1 cellular context compared by ENCODE assay signal in the genomic region with DNA sequence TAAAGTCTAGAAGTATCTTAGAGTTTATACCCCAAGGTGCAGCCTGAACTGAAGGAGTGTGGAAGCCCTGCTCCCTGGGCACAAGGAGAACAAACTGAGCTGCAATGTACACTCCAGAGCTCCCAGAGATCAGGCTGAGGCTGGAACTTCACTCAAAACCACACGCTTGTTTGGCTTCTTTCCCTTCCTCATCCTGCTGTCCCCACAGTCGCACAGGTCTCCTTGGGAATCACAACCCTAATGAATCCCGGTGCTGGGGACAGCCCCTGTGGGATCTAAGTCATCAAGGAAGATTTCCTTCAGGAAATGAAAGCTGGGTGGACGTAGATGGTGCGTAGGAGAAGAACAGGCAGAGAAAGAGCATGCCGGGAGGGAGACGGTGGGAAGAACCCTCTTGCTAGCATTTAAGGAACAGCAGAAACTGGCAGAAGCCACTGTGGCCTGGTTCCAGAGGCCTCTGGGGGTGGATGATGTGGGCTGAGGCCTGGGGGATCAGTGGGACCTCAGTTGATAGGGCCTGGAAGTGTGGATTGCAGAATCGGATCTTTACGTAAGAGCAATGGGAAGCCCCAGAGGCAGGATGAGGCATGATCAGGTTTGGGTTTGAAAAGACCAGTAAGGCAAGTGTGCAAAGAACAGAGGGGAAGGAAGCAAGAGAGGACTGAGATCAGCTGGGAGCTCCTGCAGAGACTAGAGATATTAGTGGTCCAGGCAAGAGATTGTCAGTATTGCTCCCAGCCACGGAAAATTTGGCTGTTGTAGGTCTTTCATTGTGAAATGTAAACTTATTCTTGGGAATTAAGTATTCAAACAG.
TF ChIP-seq lines count a peak whose summit lies in the region.

No MANE protein-coding gene starts in this region.

TF ChIP-seq in WTC11, 78 proteins besides CTCF, POLR2A, EP300 and RAD21:
- TF ChIP-seq, protein P1, sequence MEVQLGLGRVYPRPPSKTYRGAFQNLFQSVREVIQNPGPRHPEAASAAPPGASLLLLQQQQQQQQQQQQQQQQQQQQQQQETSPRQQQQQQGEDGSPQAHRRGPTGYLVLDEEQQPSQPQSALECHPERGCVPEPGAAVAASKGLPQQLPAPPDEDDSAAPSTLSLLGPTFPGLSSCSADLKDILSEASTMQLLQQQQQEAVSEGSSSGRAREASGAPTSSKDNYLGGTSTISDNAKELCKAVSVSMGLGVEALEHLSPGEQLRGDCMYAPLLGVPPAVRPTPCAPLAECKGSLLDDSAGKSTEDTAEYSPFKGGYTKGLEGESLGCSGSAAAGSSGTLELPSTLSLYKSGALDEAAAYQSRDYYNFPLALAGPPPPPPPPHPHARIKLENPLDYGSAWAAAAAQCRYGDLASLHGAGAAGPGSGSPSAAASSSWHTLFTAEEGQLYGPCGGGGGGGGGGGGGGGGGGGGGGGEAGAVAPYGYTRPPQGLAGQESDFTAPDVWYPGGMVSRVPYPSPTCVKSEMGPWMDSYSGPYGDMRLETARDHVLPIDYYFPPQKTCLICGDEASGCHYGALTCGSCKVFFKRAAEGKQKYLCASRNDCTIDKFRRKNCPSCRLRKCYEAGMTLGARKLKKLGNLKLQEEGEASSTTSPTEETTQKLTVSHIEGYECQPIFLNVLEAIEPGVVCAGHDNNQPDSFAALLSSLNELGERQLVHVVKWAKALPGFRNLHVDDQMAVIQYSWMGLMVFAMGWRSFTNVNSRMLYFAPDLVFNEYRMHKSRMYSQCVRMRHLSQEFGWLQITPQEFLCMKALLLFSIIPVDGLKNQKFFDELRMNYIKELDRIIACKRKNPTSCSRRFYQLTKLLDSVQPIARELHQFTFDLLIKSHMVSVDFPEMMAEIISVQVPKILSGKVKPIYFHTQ (CRISPR knock-in tag; IDR thresholded peaks at IDR 0.05) = no peak
- TF ChIP-seq ZNF317 (CRISPR knock-in tag; IDR thresholded peaks at IDR 0.05; ENCODE audit: borderline replicate concordance, low read depth) (no peak), ZBTB21 (CRISPR knock-in tag; IDR thresholded peaks at IDR 0.05; ENCODE audit: borderline replicate concordance) (no peak), FOXP1 (CRISPR knock-in tag; IDR thresholded peaks at IDR 0.05; ENCODE audit: borderline replicate concordance) (no peak)
- TF ChIP-seq, protein P2, sequence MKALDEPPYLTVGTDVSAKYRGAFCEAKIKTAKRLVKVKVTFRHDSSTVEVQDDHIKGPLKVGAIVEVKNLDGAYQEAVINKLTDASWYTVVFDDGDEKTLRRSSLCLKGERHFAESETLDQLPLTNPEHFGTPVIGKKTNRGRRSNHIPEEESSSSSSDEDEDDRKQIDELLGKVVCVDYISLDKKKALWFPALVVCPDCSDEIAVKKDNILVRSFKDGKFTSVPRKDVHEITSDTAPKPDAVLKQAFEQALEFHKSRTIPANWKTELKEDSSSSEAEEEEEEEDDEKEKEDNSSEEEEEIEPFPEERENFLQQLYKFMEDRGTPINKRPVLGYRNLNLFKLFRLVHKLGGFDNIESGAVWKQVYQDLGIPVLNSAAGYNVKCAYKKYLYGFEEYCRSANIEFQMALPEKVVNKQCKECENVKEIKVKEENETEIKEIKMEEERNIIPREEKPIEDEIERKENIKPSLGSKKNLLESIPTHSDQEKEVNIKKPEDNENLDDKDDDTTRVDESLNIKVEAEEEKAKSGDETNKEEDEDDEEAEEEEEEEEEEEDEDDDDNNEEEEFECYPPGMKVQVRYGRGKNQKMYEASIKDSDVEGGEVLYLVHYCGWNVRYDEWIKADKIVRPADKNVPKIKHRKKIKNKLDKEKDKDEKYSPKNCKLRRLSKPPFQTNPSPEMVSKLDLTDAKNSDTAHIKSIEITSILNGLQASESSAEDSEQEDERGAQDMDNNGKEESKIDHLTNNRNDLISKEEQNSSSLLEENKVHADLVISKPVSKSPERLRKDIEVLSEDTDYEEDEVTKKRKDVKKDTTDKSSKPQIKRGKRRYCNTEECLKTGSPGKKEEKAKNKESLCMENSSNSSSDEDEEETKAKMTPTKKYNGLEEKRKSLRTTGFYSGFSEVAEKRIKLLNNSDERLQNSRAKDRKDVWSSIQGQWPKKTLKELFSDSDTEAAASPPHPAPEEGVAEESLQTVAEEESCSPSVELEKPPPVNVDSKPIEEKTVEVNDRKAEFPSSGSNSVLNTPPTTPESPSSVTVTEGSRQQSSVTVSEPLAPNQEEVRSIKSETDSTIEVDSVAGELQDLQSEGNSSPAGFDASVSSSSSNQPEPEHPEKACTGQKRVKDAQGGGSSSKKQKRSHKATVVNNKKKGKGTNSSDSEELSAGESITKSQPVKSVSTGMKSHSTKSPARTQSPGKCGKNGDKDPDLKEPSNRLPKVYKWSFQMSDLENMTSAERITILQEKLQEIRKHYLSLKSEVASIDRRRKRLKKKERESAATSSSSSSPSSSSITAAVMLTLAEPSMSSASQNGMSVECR (CRISPR knock-in tag; IDR thresholded peaks at IDR 0.05; ENCODE audit: borderline replicate concordance) = no peak
- TF ChIP-seq, protein P3, sequence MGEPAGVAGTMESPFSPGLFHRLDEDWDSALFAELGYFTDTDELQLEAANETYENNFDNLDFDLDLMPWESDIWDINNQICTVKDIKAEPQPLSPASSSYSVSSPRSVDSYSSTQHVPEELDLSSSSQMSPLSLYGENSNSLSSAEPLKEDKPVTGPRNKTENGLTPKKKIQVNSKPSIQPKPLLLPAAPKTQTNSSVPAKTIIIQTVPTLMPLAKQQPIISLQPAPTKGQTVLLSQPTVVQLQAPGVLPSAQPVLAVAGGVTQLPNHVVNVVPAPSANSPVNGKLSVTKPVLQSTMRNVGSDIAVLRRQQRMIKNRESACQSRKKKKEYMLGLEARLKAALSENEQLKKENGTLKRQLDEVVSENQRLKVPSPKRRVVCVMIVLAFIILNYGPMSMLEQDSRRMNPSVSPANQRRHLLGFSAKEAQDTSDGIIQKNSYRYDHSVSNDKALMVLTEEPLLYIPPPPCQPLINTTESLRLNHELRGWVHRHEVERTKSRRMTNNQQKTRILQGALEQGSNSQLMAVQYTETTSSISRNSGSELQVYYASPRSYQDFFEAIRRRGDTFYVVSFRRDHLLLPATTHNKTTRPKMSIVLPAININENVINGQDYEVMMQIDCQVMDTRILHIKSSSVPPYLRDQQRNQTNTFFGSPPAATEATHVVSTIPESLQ (CRISPR knock-in tag; IDR thresholded peaks at IDR 0.05) = no peak
- TF ChIP-seq, protein P4, sequence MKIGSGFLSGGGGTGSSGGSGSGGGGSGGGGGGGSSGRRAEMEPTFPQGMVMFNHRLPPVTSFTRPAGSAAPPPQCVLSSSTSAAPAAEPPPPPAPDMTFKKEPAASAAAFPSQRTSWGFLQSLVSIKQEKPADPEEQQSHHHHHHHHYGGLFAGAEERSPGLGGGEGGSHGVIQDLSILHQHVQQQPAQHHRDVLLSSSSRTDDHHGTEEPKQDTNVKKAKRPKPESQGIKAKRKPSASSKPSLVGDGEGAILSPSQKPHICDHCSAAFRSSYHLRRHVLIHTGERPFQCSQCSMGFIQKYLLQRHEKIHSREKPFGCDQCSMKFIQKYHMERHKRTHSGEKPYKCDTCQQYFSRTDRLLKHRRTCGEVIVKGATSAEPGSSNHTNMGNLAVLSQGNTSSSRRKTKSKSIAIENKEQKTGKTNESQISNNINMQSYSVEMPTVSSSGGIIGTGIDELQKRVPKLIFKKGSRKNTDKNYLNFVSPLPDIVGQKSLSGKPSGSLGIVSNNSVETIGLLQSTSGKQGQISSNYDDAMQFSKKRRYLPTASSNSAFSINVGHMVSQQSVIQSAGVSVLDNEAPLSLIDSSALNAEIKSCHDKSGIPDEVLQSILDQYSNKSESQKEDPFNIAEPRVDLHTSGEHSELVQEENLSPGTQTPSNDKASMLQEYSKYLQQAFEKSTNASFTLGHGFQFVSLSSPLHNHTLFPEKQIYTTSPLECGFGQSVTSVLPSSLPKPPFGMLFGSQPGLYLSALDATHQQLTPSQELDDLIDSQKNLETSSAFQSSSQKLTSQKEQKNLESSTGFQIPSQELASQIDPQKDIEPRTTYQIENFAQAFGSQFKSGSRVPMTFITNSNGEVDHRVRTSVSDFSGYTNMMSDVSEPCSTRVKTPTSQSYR (CRISPR knock-in tag; IDR thresholded peaks at IDR 0.05) = no peak
- TF ChIP-seq, protein P5, sequence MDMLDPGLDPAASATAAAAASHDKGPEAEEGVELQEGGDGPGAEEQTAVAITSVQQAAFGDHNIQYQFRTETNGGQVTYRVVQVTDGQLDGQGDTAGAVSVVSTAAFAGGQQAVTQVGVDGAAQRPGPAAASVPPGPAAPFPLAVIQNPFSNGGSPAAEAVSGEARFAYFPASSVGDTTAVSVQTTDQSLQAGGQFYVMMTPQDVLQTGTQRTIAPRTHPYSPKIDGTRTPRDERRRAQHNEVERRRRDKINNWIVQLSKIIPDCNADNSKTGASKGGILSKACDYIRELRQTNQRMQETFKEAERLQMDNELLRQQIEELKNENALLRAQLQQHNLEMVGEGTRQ (CRISPR knock-in tag; IDR thresholded peaks at IDR 0.05) = no peak
